In genomic region chr17:59930768-59931167, GRCh38 we compare ENCODE assay signal across 7 cellular contexts. TPM values are rescaled to one million over a fixed set of nuclear protein-coding genes. Genes with fewer than 3 reads are reported as not detected.
DNase-seq lines count a peak whose midpoint lies in the region; ATAC-seq and TF ChIP-seq lines count a peak whose summit lies in the region.
"Not testable (repeated sequence)": the region's sequence is repeated elsewhere in the genome, so short reads cannot be mapped to it uniquely, and the experiment has no call there.

No MANE protein-coding gene starts in this region.

- H3K18ac ChIP-seq in IMR-90 (ENCODE audit: low read depth, low read length): not testable (repeated sequence)

- peak; percentile 24 for DNase-seq in ELR (ENCODE audit: low read depth)
- peak; percentile 24 for DNase-seq in IMR-90
- DNase-seq in OCI-M1 (lab: John Stamatoyannopoulos, UW): peak; percentile 31
- DNase-seq in amniotic epithelial cell (ENCODE audit: low read depth): peak; percentile 84
- not testable (repeated sequence) for DNase-seq in Right ventricle myocardium inferior (ENCODE audit: missing footprints); omental fat pad (ENCODE audit: low spot score)

- not testable (repeated sequence) for H2AK9ac ChIP-seq in IMR-90 (replicated peaks; ENCODE audit: low read depth, low read length, poor library complexity)

- not testable (repeated sequence) for H2BK120ac ChIP-seq in IMR-90 (ENCODE audit: low read depth, low read length)

- dilution Hi-C loops in IMR-90 (cut with HindIII; ENCODE audit: low sequenced_read_pairs, unreplicated experiment): loop anchor here (25.0 kb wide), 1 partner anchor 132 kb away; no protein-coding TSS in a partner anchor

- H3K9me3 ChIP-seq in IMR-90 (ENCODE audit: control insufficient read depth, insufficient read depth, low read length): not testable (repeated sequence)

- not testable (repeated sequence) for H3K14ac ChIP-seq in IMR-90 (replicated peaks; ENCODE audit: low read depth, low read length)

- H4K20me1 ChIP-seq in IMR-90 (ENCODE audit: insufficient read depth, low read length): not testable (repeated sequence)

- not testable (repeated sequence) for H3K23ac ChIP-seq in IMR-90 (ENCODE audit: low read depth, low read length)

- TF ChIP-seq POLR2A in IMR-90 (IDR thresholded peaks at IDR 0.05; ENCODE audit: low read depth, low read length): not testable (repeated sequence)

- not testable (repeated sequence) for H2BK20ac ChIP-seq in IMR-90 (ENCODE audit: low read depth, low read length)

- in situ Hi-C loops in IMR-90 (cut with MboI; ENCODE audit: low sequenced_read_pairs): loop anchor here (25.0 kb wide), 1 partner anchor 257 kb away; no protein-coding TSS in a partner anchor

- not testable (repeated sequence) for H2BK5ac ChIP-seq in IMR-90 (ENCODE audit: low read depth, low read length, poor library complexity, severe bottlenecking)

- 75% methylated on average over 1 of the region's 3 CpGs; no CpG with 5 or more reads in 1 of the 2 experiments for WGBS in IMR-90 (ENCODE audit: extremely low coverage in 2 of 2, insufficient read length in 1 of 2), 2 experiments

- not testable (repeated sequence) for H3K27ac ChIP-seq in IMR-90 (ENCODE audit: insufficient read depth, low read length)

- H3K79me1 ChIP-seq in IMR-90 (ENCODE audit: low read depth in 1 of 2, low read length in 2 of 2): not testable (repeated sequence)

- not testable (repeated sequence) for H4K8ac ChIP-seq in IMR-90 (ENCODE audit: low read depth in 2 of 2, low read length in 2 of 2)

- not testable (repeated sequence) for H3K9me1 ChIP-seq in IMR-90 (ENCODE audit: insufficient read depth, low read length)

- not testable (repeated sequence) for H2AK5ac ChIP-seq in IMR-90 (ENCODE audit: low read depth, low read length)

- not testable (repeated sequence) for H3K9ac ChIP-seq in IMR-90 (ENCODE audit: low read depth, low read length)

- H4K5ac ChIP-seq in IMR-90 (ENCODE audit: low read depth, low read length): not testable (repeated sequence)

- not testable (repeated sequence) for BruUV-seq in IMR-90 (replicated peaks; lab: Mats Ljungman, UMichigan)

- not testable (repeated sequence) for H3K4me1 ChIP-seq in IMR-90 (ENCODE audit: control insufficient read depth, insufficient read depth, low read length)

- not testable (repeated sequence) for TF ChIP-seq RAD21 in IMR-90 (IDR thresholded peaks at IDR 0.05; ENCODE audit: low read length)

- not testable (repeated sequence) for H2BK15ac ChIP-seq in IMR-90 (ENCODE audit: low read depth, low read length)

- H3K36me3 ChIP-seq in IMR-90 (ENCODE audit: control insufficient read depth, insufficient read depth, low read length): peaks cover 27% of the 10 kb centered on the region

- not testable (repeated sequence) for H4K91ac ChIP-seq in IMR-90 (ENCODE audit: insufficient read depth, low read depth, low read length)

- POLR2A ChIA-PET in IMR-90 (lab: Charles Lee; ENCODE audit: unreplicated experiment): not testable (repeated sequence)

- ATAC-seq in IMR-90 (ENCODE audit: low read depth) (peak; percentile 92), esophagus mucosa (peak; percentile 89), Right ventricle myocardium inferior (peak; percentile 56), omental fat pad (ENCODE audit: low FRiP score) (peak; percentile 81)

- not testable (repeated sequence) for TF ChIP-seq CTCF in IMR-90 (conservative IDR thresholded peaks at IDR 0.05; ENCODE audit: low read depth, low read length); omental fat pad (IDR thresholded peaks at IDR 0.05)

- not testable (repeated sequence) for H2AFZ ChIP-seq in IMR-90 (replicated peaks; ENCODE audit: low read length, poor library complexity)

- intact Hi-C loops in IMR-90 (cut with micrococcal nuclease); Right ventricle myocardium inferior (cut with DNase I): not testable (repeated sequence)

- not testable (repeated sequence) for H3K4ac ChIP-seq in IMR-90 (ENCODE audit: low read depth, low read length)

- H3K27me3 ChIP-seq in IMR-90 (ENCODE audit: control insufficient read depth, insufficient read depth, low read length): not testable (repeated sequence)

- H3K4me2 ChIP-seq in IMR-90 (ENCODE audit: low read depth, low read length): not testable (repeated sequence)

- CTCF ChIA-PET in IMR-90 (lab: Yijun Ruan, JAX): not testable (repeated sequence)

- H3K56ac ChIP-seq in IMR-90 (ENCODE audit: extremely low read depth, insufficient read depth, low read length): not testable (repeated sequence)

- not testable (repeated sequence) for H3K4me3 ChIP-seq in IMR-90 (ENCODE audit: insufficient read depth, low read depth, low read length)

TF ChIP-seq in IMR-90, 13 proteins besides CTCF, POLR2A, EP300 and RAD21:
- TF ChIP-seq CEBPB (IDR thresholded peaks at IDR 0.05; ENCODE audit: low read depth, low read length): peak; percentile 29; the same call in 1 of the 2 replicates

RNA-seq across cellular contexts. Expression of gene RNFT1, which starts 33.8 kb away (rescaled TPM):
- 18.3 and 22.2 TPM in 2 replicates for total RNA-seq in IMR-90 (2012; rRNA removed)
- polyA plus RNA-seq in IMR-90 (2012; rRNA removed): 13.4 and 15.7 TPM in 2 replicates
- polyA plus RNA-seq in IMR-90 (2012; cell fraction: cytosol; rRNA removed): 4.3 and 5.9 TPM in 2 replicates
- polyA plus RNA-seq in IMR-90 (2012; cell fraction: nucleus; rRNA removed; ENCODE audit: low replicate concordance): 15.3 and 35.4 TPM in 2 replicates
- 10.1 TPM for total RNA-seq in esophagus mucosa
- total RNA-seq in Right ventricle myocardium inferior: 17.4 TPM
- 10 to 100 TPM; 24.7 to 34.0 (median 27.9) TPM for total RNA-seq in omental fat pad

RNA-seq across cellular contexts. Expression of gene RPS6KB1, which starts 37.8 kb away (rescaled TPM):
- total RNA-seq in IMR-90 (2012; rRNA removed): 18.9 and 20.3 TPM in 2 replicates
- 9.7 and 11.7 TPM in 2 replicates for polyA plus RNA-seq in IMR-90 (2012; rRNA removed)
- 1.5 and 1.8 TPM in 2 replicates for polyA plus RNA-seq in IMR-90 (2012; cell fraction: cytosol; rRNA removed)
- 1.9 and 12.3 TPM in 2 replicates for polyA plus RNA-seq in IMR-90 (2012; cell fraction: nucleus; rRNA removed; ENCODE audit: low replicate concordance)
- 36.6 TPM for total RNA-seq in esophagus mucosa
- 21.4 TPM for total RNA-seq in Right ventricle myocardium inferior
- 10 to 100 TPM; 30.6 to 56.3 (median 35.4) TPM for total RNA-seq in omental fat pad

RNA-seq across cellular contexts. Expression of gene TUBD1, which starts 38.0 kb away (rescaled TPM):
- 4.4 and 4.7 TPM in 2 replicates for total RNA-seq in IMR-90 (2012; rRNA removed)
- 2.2 TPM in 2 replicates for polyA plus RNA-seq in IMR-90 (2012; rRNA removed)
- polyA plus RNA-seq in IMR-90 (2012; cell fraction: cytosol; rRNA removed): 0.58 and 1.1 TPM in 2 replicates
- 0.90 and 3.7 TPM in 2 replicates for polyA plus RNA-seq in IMR-90 (2012; cell fraction: nucleus; rRNA removed; ENCODE audit: low replicate concordance)
- total RNA-seq in esophagus mucosa: 12.5 TPM
- 8.4 TPM for total RNA-seq in Right ventricle myocardium inferior
- total RNA-seq in omental fat pad: 10 to 100 TPM in 1 of 4 donors, 1 to 10 TPM in 3; 5.3 to 14.5 (median 7.2) TPM
